Comparison of ENCODE assay signal across 1 cellular context in the genomic region with DNA sequence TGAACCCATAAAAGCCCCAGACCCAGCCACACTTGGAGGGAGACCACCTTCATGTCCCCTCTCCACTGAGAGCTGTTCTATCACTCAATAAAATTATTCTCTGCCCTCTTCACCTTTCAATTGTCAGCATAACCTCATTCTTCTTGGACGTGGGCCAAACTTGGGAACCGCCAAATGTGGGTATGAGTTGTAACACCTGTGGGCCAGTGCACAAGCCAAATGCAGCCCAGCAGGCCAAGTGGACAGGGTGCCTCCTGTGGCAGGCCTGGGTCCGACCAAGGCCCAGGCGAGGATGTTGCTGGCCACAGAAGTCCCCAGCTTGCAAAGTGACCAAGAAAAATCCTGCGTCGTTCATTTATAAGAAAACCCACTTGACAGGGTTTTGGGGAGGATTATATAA.
TF ChIP-seq lines count a peak whose summit lies in the region.

No MANE protein-coding gene starts in this region.

TF ChIP-seq in IMR-90, 13 proteins besides CTCF, POLR2A, EP300 and RAD21 (continued from another document):
- TF ChIP-seq BHLHE40 (IDR thresholded peaks at IDR 0.05; ENCODE audit: low read depth, low read length) (no peak), RFX5 (IDR thresholded peaks at IDR 0.05; ENCODE audit: low read depth, low read length) (no peak)
- TF ChIP-seq, protein P1, sequence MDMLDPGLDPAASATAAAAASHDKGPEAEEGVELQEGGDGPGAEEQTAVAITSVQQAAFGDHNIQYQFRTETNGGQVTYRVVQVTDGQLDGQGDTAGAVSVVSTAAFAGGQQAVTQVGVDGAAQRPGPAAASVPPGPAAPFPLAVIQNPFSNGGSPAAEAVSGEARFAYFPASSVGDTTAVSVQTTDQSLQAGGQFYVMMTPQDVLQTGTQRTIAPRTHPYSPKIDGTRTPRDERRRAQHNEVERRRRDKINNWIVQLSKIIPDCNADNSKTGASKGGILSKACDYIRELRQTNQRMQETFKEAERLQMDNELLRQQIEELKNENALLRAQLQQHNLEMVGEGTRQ (IDR thresholded peaks at IDR 0.05; ENCODE audit: low read depth, low read length): no peak
